10 cellular contexts compared by ENCODE assay signal in the genomic region with DNA sequence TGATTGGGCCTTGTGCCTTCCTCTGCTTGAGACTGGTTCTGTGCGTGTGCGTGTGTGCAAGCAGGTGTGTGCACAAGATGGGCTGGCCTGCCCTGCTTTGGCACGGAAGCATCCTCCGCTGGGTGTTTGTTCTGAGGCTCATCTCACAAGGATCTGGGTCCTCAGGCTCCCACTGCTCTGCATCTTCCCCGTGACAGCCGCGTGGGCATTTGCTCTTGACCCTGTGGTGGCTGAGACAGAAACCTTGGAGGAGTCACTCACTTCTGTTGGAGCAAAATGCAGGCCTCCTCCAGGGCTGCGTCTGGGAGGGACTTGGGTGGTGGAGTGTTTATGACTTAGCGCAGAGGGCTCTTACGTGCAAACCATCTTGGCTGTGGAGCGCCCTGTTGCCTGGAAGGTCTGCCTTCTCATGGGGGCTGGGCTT.
DNase-seq lines count a peak whose midpoint lies in the region; ATAC-seq, FAIRE-seq and TF ChIP-seq lines count a peak whose summit lies in the region.
"Had no signal": no experiment of that assay in that cellular context is flagged by ENCODE, and none has a peak within 500 bp of the region (broad histone marks: within the 10 kb centered on the region; RNA-seq: fewer than 3 reads in every experiment).

No MANE protein-coding gene starts in this region.

- H3K36me3 Mint-ChIP-seq in effector memory CD8-positive, alpha-beta T cell (ENCODE audit: insufficient read depth), result peaks cover 9% of the 10 kb centered on the region

- peaks cover 48 to 52% of the 10 kb centered on the region in 2 donors for H3K4me1 Mint-ChIP-seq in effector memory CD8-positive, alpha-beta T cell (ENCODE audit: low read depth in 2 of 2)

- TF ChIP-seq POLR2A in prostate gland (IDR thresholded peaks at IDR 0.05), result no peak

- peaks cover 9% of the 10 kb centered on the region for H3K36me3 ChIP-seq in WERI-Rb-1
- H3K36me3 ChIP-seq in pancreas, result no peaks in the 10 kb centered on the region
- H3K36me3 ChIP-seq in osteoblast (ENCODE audit: insufficient read depth, low read length), result no peaks in the 10 kb centered on the region
- H3K36me3 ChIP-seq in prostate gland, result no peaks in the 10 kb centered on the region

- intact Hi-C loops in pancreas (cut with DNase I), result no loop called here
- intact Hi-C loops in prostate gland (cut with DNase I), result no loop called here

- H3K27ac Mint-ChIP-seq in effector memory CD8-positive, alpha-beta T cell, result peak overlapping the region; percentile 87 to 88

- H2AFZ ChIP-seq in osteoblast (ENCODE audit: low read length), result no peak overlapping the region

- H3K4me3 ChIP-seq in WERI-Rb-1 (ENCODE audit: low read depth, low read length) (no peak overlapping the region), pancreas (no peak overlapping the region), osteoblast (ENCODE audit: insufficient read depth, low read length) (no peak overlapping the region), prostate gland (no peak overlapping the region)

- H3K27me3 Mint-ChIP-seq in effector memory CD8-positive, alpha-beta T cell, result no peaks in the 10 kb centered on the region

- no peaks in the 10 kb centered on the region for H3K4me1 ChIP-seq in pancreas
- no peaks in the 10 kb centered on the region for H3K4me1 ChIP-seq in osteoblast (ENCODE audit: insufficient read depth, low read length)
- H3K4me1 ChIP-seq in prostate gland (replicated peaks), result no peaks in the 10 kb centered on the region

- 84 to 85% methylated on average over 11 of the region's 11 CpGs for WGBS in pancreas, 2 donors
- WGBS in prostate gland, result 66% methylated on average over 9 of the region's 11 CpGs

- no peaks in the 10 kb centered on the region for H3K9me3 Mint-ChIP-seq in effector memory CD8-positive, alpha-beta T cell

- H4K20me1 ChIP-seq in osteoblast (ENCODE audit: insufficient read depth, low read length), result peaks cover 27% of the 10 kb centered on the region

- ATAC-seq in effector memory CD8-positive, alpha-beta T cell (replicated peaks), result no peak
- peak in 3 of 4 donors; percentile 37 to 54 (median 45) for ATAC-seq in pancreas

- H3K79me2 ChIP-seq in osteoblast (ENCODE audit: insufficient read depth, low read length), result peaks cover 52% of the 10 kb centered on the region

- no peak for FAIRE-seq in pancreas (lab: Jason Lieb, UNC)
- FAIRE-seq: endometrium had no signal

- H3K4me2 ChIP-seq in osteoblast (ENCODE audit: insufficient read depth, low read length), result no peak overlapping the region

- no peaks in the 10 kb centered on the region for H3K9me3 ChIP-seq in WERI-Rb-1 (ENCODE audit: severe bottlenecking)
- no peaks in the 10 kb centered on the region for H3K9me3 ChIP-seq in pancreas
- H3K9me3 ChIP-seq in osteoblast (ENCODE audit: low read depth, low read length), result no peaks in the 10 kb centered on the region
- no peaks in the 10 kb centered on the region for H3K9me3 ChIP-seq in prostate gland

- H3K27me3 ChIP-seq in WERI-Rb-1 (ENCODE audit: insufficient read depth, low read depth, severe bottlenecking) (no peaks in the 10 kb centered on the region), pancreas (no peaks in the 10 kb centered on the region), osteoblast (ENCODE audit: insufficient read depth, low read length) (no peaks in the 10 kb centered on the region), prostate gland (replicated peaks; ENCODE audit: insufficient read depth) (no peaks in the 10 kb centered on the region)

- H3K27ac ChIP-seq in WERI-Rb-1 (peak overlapping the region; percentile 52), pancreas (no peak overlapping the region), osteoblast (ENCODE audit: low read depth, low read length) (no peak overlapping the region), prostate gland (no peak overlapping the region)

- no peak for TF ChIP-seq CTCF in WERI-Rb-1 (IDR thresholded peaks at IDR 0.05; ENCODE audit: low read depth, low read length)
- no peak for TF ChIP-seq CTCF in pancreas (IDR thresholded peaks at IDR 0.05)
- no peak for TF ChIP-seq CTCF in osteoblast (IDR thresholded peaks at IDR 0.05; ENCODE audit: extremely low read depth, low read depth, low read length)
- no peak for TF ChIP-seq CTCF in prostate gland (IDR thresholded peaks at IDR 0.05)

- no peak overlapping the region for H3K4me3 Mint-ChIP-seq in effector memory CD8-positive, alpha-beta T cell

- DNase-seq in DMS79 treated with DMSO at 0.1 percent for 48 hours (lab: John Stamatoyannopoulos, UW) (peak; percentile 52), WERI-Rb-1 (no peak), pancreas (no peak), nucleus accumbens (lab: John Stamatoyannopoulos, UW) (no peak), osteoblast (ENCODE audit: insufficient read length, low spot score, missing footprints) (no peak), prostate gland (ENCODE audit: low spot score) (no peak), NCI-H446 treated with DMSO at 0.1 percent for 48 hours (lab: John Stamatoyannopoulos, UW) (no peak)
- DNase-seq in effector memory CD8-positive, alpha-beta T cell, result no peak
- DNase-seq: EL had no signal
